Comparison of ENCODE assay signal across 20 cellular contexts in genomic region chrX:148938348-148938747, GRCh38.
"Had no signal": no experiment of that assay in that cellular context is flagged by ENCODE, and none has a peak within 500 bp of the region (broad histone marks: within the 10 kb centered on the region; RNA-seq: fewer than 3 reads in every experiment).

No MANE protein-coding gene starts in this region.

- DNase-seq: dorsolateral prefrontal cortex; effector CD4-positive, alpha-beta T cell; gastrocnemius medialis; head of caudate nucleus; left ventricle myocardium superior; lower lobe of right lung; natural killer cell; occipital lobe; ovary; posterior cingulate gyrus; psoas muscle; right cardiac atrium; sigmoid colon; stimulated activated CD4-positive, alpha-beta T cell treated with anti-CD3 and anti-CD28 coated beads, Interleukin-4, amount 100 ng/mL, for 4 hours; stimulated activated naive CD8-positive, alpha-beta T cell treated with anti-CD3 and anti-CD28 coated beads, Interleukin-15, Interleukin-2, amounts not matched to agents 100 U/mL and 50 U/mL, for 24 hours; substantia nigra; testis; tibial artery had no signal

- H3K9me3 ChIP-seq: gastrocnemius medialis, lower lobe of right lung, ovary, psoas muscle, sigmoid colon, testis, tibial artery had no signal

- H3K4me3 ChIP-seq: dorsolateral prefrontal cortex, gastrocnemius medialis, lower lobe of right lung, ovary, psoas muscle, sigmoid colon, testis, tibial artery had no signal

- H3K27me3 ChIP-seq: gastrocnemius medialis, ovary, sigmoid colon, testis, tibial artery had no signal

- H3K36me3 ChIP-seq: gastrocnemius medialis, lower lobe of right lung, ovary, sigmoid colon, tibial artery had no signal

- H3K4me1 ChIP-seq: gastrocnemius medialis, lower lobe of right lung, psoas muscle, sigmoid colon, testis, tibial artery had no signal

- ATAC-seq: gastrocnemius medialis; left ventricle myocardium superior; lower lobe of right lung; natural killer cell; psoas muscle; right cardiac atrium; stimulated activated memory B cell treated with anti-CD40 and anti-IgM and Interleukin-4, amounts not matched to agents 10 μg/mL and 1 μg/mL and 100 μg/mL, for 72 hours; stimulated activated naive CD8-positive, alpha-beta T cell treated with anti-CD3 and anti-CD28 coated beads, Interleukin-15, Interleukin-2, amounts not matched to agents 100 U/mL and 50 U/mL, for 24 hours had no signal

- FAIRE-seq: keratinocyte had no signal

- H3K27ac ChIP-seq: dorsolateral prefrontal cortex, gastrocnemius medialis, lower lobe of right lung, ovary, psoas muscle, sigmoid colon, testis, tibial artery had no signal
